8 cellular contexts compared by ENCODE assay signal in the genomic region with DNA sequence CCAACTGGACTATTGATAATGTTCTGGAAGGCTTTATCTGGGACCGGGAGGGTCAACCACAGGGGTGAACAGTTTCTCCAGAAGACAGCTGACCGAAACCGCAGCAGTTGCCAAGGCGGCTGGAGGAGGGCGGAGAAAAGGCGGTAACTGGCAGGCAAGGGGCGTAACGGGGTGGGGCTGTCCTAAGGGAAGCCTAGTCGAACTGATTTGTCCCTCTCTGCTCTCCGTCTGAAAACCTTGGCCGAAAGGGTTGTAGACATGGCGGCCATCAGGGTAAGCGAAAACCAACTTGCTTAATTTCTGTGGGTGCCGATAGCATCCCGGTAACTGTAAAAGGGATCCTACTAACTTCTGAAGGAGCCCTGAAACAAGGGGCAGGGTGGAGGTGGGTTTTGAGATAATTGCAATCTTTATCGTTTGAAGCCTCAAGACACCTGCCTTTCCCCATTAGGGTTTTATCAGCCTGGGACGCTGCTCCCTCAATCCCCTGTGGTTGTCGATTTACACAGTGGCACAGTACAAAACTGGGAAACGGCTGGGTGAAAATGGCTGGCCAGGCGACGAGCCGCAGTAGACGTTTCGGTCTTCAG. TPM values are rescaled to one million over a fixed set of nuclear protein-coding genes. Genes with fewer than 3 reads are reported as not detected.
DNase-seq lines count a peak whose midpoint lies in the region; ATAC-seq and TF ChIP-seq lines count a peak whose summit lies in the region.

A gene with protein sequence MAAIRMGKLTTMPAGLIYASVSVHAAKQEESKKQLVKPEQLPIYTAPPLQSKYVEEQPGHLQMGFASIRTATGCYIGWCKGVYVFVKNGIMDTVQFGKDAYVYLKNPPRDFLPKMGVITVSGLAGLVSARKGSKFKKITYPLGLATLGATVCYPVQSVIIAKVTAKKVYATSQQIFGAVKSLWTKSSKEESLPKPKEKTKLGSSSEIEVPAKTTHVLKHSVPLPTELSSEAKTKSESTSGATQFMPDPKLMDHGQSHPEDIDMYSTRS (plus strand): TSS at position 223 of the 590 bp plus-strand sequence. CDS start 36 bp downstream, at position 259.

- H3K27ac ChIP-seq in HUES48 (ENCODE audit: low read depth, low read length), result no peak within 1 kb of the TSS
- peak within 1 kb of the TSS; percentile 80 for H3K27ac ChIP-seq in OCI-LY3 (ENCODE audit: low read length)
- peak within 1 kb of the TSS; percentile 66 for H3K27ac ChIP-seq in epithelial cell of prostate

- H3K9me3 ChIP-seq in HUES48 (ENCODE audit: control insufficient read depth, insufficient read depth, low read length) (peaks cover 6% of the 10 kb centered on the region), OCI-LY3 (ENCODE audit: insufficient read depth, low read length) (no peaks in the 10 kb centered on the region), mucosa of descending colon (no peaks in the 10 kb centered on the region)

- H3K4me2 ChIP-seq in OCI-LY3 (ENCODE audit: low read length), result peak within 1 kb of the TSS; percentile 65

- peak within 1 kb of the TSS; percentile 70 for H2AFZ ChIP-seq in OCI-LY3 (ENCODE audit: low read depth, low read length)

- no peaks in the 10 kb centered on the region for H3K4me1 ChIP-seq in HUES48 (ENCODE audit: control insufficient read depth, insufficient read depth, low read length)
- H3K4me1 ChIP-seq in OCI-LY3 (ENCODE audit: low read length), result peaks cover 7% of the 10 kb centered on the region; the same call in 1 of the 2 replicates
- H3K4me1 ChIP-seq in mucosa of descending colon (ENCODE audit: low read depth), result no peaks in the 10 kb centered on the region

- no peaks in the 10 kb centered on the region for H3K27me3 ChIP-seq in HUES48 (ENCODE audit: control insufficient read depth, insufficient read depth, low read length)
- no peaks in the 10 kb centered on the region for H3K27me3 ChIP-seq in OCI-LY3 (ENCODE audit: low read depth, low read length)

- H3K9ac ChIP-seq in HUES48 (ENCODE audit: low read depth, low read length) (peak within 1 kb of the TSS; percentile 80), OCI-LY3 (ENCODE audit: low read length) (peak within 1 kb of the TSS; percentile 92)

- DNase-seq in Caki2 (ENCODE audit: low read depth) (peak; percentile 76), epithelial cell of prostate (ENCODE audit: low read depth, low spot score) (peak; percentile 56), mucosa of descending colon (peak; percentile 88 to 92 (median 89))
- peak; percentile 79 for DNase-seq in activated CD8-positive, alpha-beta memory T cell treated with anti-CD3 and anti-CD28 coated beads, Interleukin-2, amount 50 U/mL, for 48 hours
- DNase-seq in stimulated activated CD8-positive, alpha-beta memory T cell treated with anti-CD3 and anti-CD28 coated beads, Interleukin-4, amount 100 ng/mL, for 1 hour (ENCODE audit: low read depth in 2 of 2, low spot score in 1 of 2), result peak; percentile 39 to 42

- H4K20me1 ChIP-seq in OCI-LY3 (ENCODE audit: insufficient read depth, low read length), result no peaks in the 10 kb centered on the region

- H3K36me3 ChIP-seq in HUES48 (ENCODE audit: control insufficient read depth, insufficient read depth, low read length), result no peaks in the 10 kb centered on the region
- H3K36me3 ChIP-seq in OCI-LY3 (replicated peaks; ENCODE audit: low read depth, low read length), result no peaks in the 10 kb centered on the region
- H3K36me3 ChIP-seq in mucosa of descending colon (ENCODE audit: low read depth), result no peaks in the 10 kb centered on the region

- in situ Hi-C loops in Caki2 (cut with HindIII; ENCODE audit: low pct_unique_long_range_greater_than_20kb, low sequenced_read_pairs), result no loop called here

- H3K4me3 ChIP-seq in HUES48 (ENCODE audit: low read depth, low read length) (peak within 1 kb of the TSS; percentile 85), OCI-LY3 (ENCODE audit: low read length) (peak within 1 kb of the TSS; percentile 99), mucosa of descending colon (peak within 1 kb of the TSS; percentile 17)

- intact Hi-C loops in mucosa of descending colon (cut with DNase I, micrococcal nuclease), result no loop called here

- TF ChIP-seq CTCF in OCI-LY3 (IDR thresholded peaks at IDR 0.05; ENCODE audit: low read depth, low read length), result no peak
- no peak for TF ChIP-seq CTCF in mucosa of descending colon (IDR thresholded peaks at IDR 0.05)

- H3K79me2 ChIP-seq in OCI-LY3 (ENCODE audit: low read length), result peaks cover 42% of the 10 kb centered on the region

- ATAC-seq in GM21423 (IDR thresholded peaks at IDR 0.05; ENCODE audit: unreplicated experiment) (peak; percentile 99), mucosa of descending colon (peak; percentile 99)

RNA-seq across cellular contexts. Expression of the gene that starts here (rescaled TPM):
- 3.4 and 16.1 TPM in 2 replicates for total RNA-seq in Caki2 (2014; rRNA removed; shearing (Covaris generic); ENCODE audit: low replicate concordance)
- 10 to 100 TPM; 23.5 to 27.7 (median 24.0) TPM for total RNA-seq in mucosa of descending colon

Comparison
In these comparisons a context has a peak if more than half of its experiments do, and no peak if none do; other contexts are left out.
1. H3K4me3 ChIP-seq: peak in every context shown above with its lines; median percentile 99 in OCI-LY3; 85 in HUES48; 17 in mucosa of descending colon.